Comparison of ENCODE assay signal across 8 cellular contexts in genomic region chr13:27131202-27131623, GRCh38. TPM values are rescaled to one million over a fixed set of nuclear protein-coding genes. Genes with fewer than 3 reads are reported as not detected.
DNase-seq lines count a peak whose midpoint lies in the region; ATAC-seq, FAIRE-seq and TF ChIP-seq lines count a peak whose summit lies in the region.

No MANE protein-coding gene starts in this region.

- peaks cover 5% of the 10 kb centered on the region for H3K9me3 Mint-ChIP-seq in astrocyte (ENCODE audit: unreplicated experiment)

- H3F3A ChIP-seq in SU-DHL-6 (ENCODE audit: insufficient read depth): 0 out of 2 replicates have a peak, but pooled peaks cover 3% of the 10 kb centered on the region

- ATAC-seq in GM18861 (IDR thresholded peaks at IDR 0.05; ENCODE audit: unreplicated experiment) (peak; percentile 84), HG02938 (IDR thresholded peaks at IDR 0.05; ENCODE audit: unreplicated experiment) (peak; percentile 88), omental fat pad (ENCODE audit: low FRiP score) (peak; percentile 87)

- no peak overlapping the region for H2AFZ ChIP-seq in SU-DHL-6 (ENCODE audit: low read depth, low read length, severe bottlenecking)
- no peak overlapping the region for H2AFZ ChIP-seq in astrocyte (ENCODE audit: low read depth, low read length)

- H3K36me3 Mint-ChIP-seq in astrocyte (ENCODE audit: low read depth, unreplicated experiment): no peaks in the 10 kb centered on the region

- DNase-seq in astrocyte (ENCODE audit: low read depth) (peak; percentile 66), omental fat pad (ENCODE audit: low spot score) (no peak), posterior vena cava (ENCODE audit: low spot score) (no peak), NCI-H128 (lab: John Stamatoyannopoulos, UW; ENCODE audit: unreplicated experiment) (no peak), NCI-H446 treated with DMSO at 0.1 percent for 48 hours (lab: John Stamatoyannopoulos, UW) (no peak)

- intact Hi-C loops in posterior vena cava (cut with DNase I): no loop called here

- H3K4me1 Mint-ChIP-seq in astrocyte (ENCODE audit: low read depth, unreplicated experiment): peaks cover 28% of the 10 kb centered on the region

- H3K36me3 ChIP-seq in SU-DHL-6 (ENCODE audit: low read length) (no peaks in the 10 kb centered on the region), astrocyte (ENCODE audit: insufficient read depth, low read length) (no peaks in the 10 kb centered on the region)

- H3K4me2 ChIP-seq in SU-DHL-6 (ENCODE audit: low read depth, low read length, poor library complexity, severe bottlenecking): peak overlapping the region; percentile 24
- peak overlapping the region; percentile 31 for H3K4me2 ChIP-seq in astrocyte (ENCODE audit: low read length)

- H3K27me3 Mint-ChIP-seq in astrocyte (ENCODE audit: low read depth, unreplicated experiment): no peaks in the 10 kb centered on the region

- no peak overlapping the region for H3K9ac ChIP-seq in SU-DHL-6 (ENCODE audit: low read length)
- no peak overlapping the region for H3K9ac ChIP-seq in astrocyte (ENCODE audit: low read length)

- TF ChIP-seq CTCF in SU-DHL-6 (IDR thresholded peaks at IDR 0.05; ENCODE audit: insufficient read depth, low read length, poor library complexity, severe bottlenecking): no peak
- no peak for TF ChIP-seq CTCF in astrocyte (IDR thresholded peaks at IDR 0.05; ENCODE audit: insufficient read depth, low read depth, low read length)
- no peak for TF ChIP-seq CTCF in omental fat pad (IDR thresholded peaks at IDR 0.05)

- H3K27ac Mint-ChIP-seq in astrocyte (ENCODE audit: unreplicated experiment): no peak overlapping the region

- H3K9me3 ChIP-seq in SU-DHL-6 (ENCODE audit: insufficient read depth, low read length) (no peaks in the 10 kb centered on the region), astrocyte (ENCODE audit: insufficient read depth, low read depth, low read length) (peaks cover 3% of the 10 kb centered on the region)

- no peak for FAIRE-seq in astrocyte (lab: Jason Lieb, UNC)

- peaks cover 11% of the 10 kb centered on the region for H3K4me1 ChIP-seq in astrocyte (ENCODE audit: insufficient read depth, low read length)

- H3K79me2 ChIP-seq in SU-DHL-6 (ENCODE audit: insufficient read depth, low read length) (peaks cover 91% of the 10 kb centered on the region), astrocyte (ENCODE audit: insufficient read depth, low read length) (peaks cover 100% of the 10 kb centered on the region)

- H3K4me3 ChIP-seq in SU-DHL-6 (ENCODE audit: insufficient read depth, low read length, poor library complexity, severe bottlenecking): no peak overlapping the region
- no peak overlapping the region for H3K4me3 ChIP-seq in astrocyte (ENCODE audit: insufficient read depth, low read depth, low read length)

- no peaks in the 10 kb centered on the region for H3K27me3 ChIP-seq in SU-DHL-6 (ENCODE audit: low read length)
- H3K27me3 ChIP-seq in astrocyte (ENCODE audit: insufficient read depth, low read length): no peaks in the 10 kb centered on the region

- H3K4me3 Mint-ChIP-seq in astrocyte (ENCODE audit: unreplicated experiment): no peak overlapping the region

- H3K9me2 ChIP-seq in SU-DHL-6 (replicated peaks; ENCODE audit: insufficient read depth, low read length): no peaks in the 10 kb centered on the region

- H3K27ac ChIP-seq in SU-DHL-6 (ENCODE audit: low read depth, low read length): no peak overlapping the region
- peak overlapping the region; percentile 10 for H3K27ac ChIP-seq in astrocyte (ENCODE audit: low read depth, low read length)

- peaks cover 9% of the 10 kb centered on the region; the same call in 1 of the 2 replicates for H4K20me1 ChIP-seq in SU-DHL-6 (ENCODE audit: low read depth, low read length)
- peaks cover 92% of the 10 kb centered on the region for H4K20me1 ChIP-seq in astrocyte (ENCODE audit: insufficient read depth, low read length)

RNA-seq across cellular contexts. Expression of gene USP12, which starts 40.4 kb away (rescaled TPM):
- total RNA-seq in astrocyte (27.1 and 30.5 TPM in 2 replicates), omental fat pad (10 to 100 TPM; 22.5 to 42.3 (median 31.4) TPM), posterior vena cava (10 to 100 TPM; 40.3 to 94.3 TPM)
